In the genomic region with DNA sequence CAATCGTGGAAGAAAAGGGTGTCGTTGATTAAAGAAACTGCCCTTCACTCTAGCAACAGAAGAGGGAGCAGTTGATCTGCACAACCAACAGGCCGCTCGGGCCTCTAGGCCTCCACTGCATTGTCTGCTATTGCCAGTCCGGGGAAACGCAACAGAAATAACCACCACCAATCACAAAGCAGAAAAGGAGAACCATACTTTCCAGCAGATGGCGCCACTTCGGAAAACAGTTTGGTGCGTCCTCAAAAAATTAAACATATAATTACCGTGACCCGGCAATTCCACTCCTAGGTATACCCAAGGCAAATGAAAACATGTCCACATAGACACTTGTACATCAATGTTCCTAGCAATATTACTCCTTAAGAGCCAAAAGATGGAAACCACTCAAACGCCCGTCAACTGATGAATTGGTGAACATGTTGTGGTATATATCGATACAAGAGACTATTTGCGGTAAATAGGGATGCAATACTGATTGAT, we compare ENCODE assay signal across 1 cellular context.
TF ChIP-seq lines count a peak whose summit lies in the region.

No MANE protein-coding gene starts in this region.

TF ChIP-seq in K562, 482 proteins besides CTCF, POLR2A, EP300 and RAD21 (continued from another document and continues in another):
- TF ChIP-seq ZNF395 (CRISPR knock-in tag; IDR thresholded peaks at IDR 0.05) (no peak), ZNF561 (CRISPR knock-in tag; conservative IDR thresholded peaks at IDR 0.05) (no peak), SNAPC5 (CRISPR knock-in tag; IDR thresholded peaks at IDR 0.05) (no peak), JUN (IDR thresholded peaks at IDR 0.05; ENCODE audit: borderline replicate concordance, low read depth, low read length) (0 out of 2 replicates have a peak, but pooled peaks have one; percentile 19), JUN (CRISPR knock-in tag; IDR thresholded peaks at IDR 0.05; ENCODE audit: borderline replicate concordance) (no peak), KAT7 (CRISPR knock-in tag; IDR thresholded peaks at IDR 0.05; ENCODE audit: borderline replicate concordance) (no peak), BHLHE40 (IDR thresholded peaks at IDR 0.05; ENCODE audit: low read length) (0 out of 2 replicates have a peak, but pooled peaks have one; percentile 22), ZBTB5 (IDR thresholded peaks at IDR 0.05) (no peak), PHB2 (IDR thresholded peaks at IDR 0.05; ENCODE audit: low read depth) (no peak), SMARCE1 (IDR thresholded peaks at IDR 0.05) (no peak), HIVEP1 (CRISPR knock-in tag; IDR thresholded peaks at IDR 0.05) (no peak), FOXA3 (CRISPR knock-in tag; conservative IDR thresholded peaks at IDR 0.05 in 1 of 2, IDR thresholded peaks at IDR 0.05 in 1 of 2) (no peak), MYC (IDR thresholded peaks at IDR 0.05; ENCODE audit: low read depth, low read length) (peak; percentile 30; the same call in 1 of the 2 replicates), MYC (CRISPR knock-in tag; IDR thresholded peaks at IDR 0.05; ENCODE audit: borderline replicate concordance, low read depth) (no peak), NCOA2 (IDR thresholded peaks at IDR 0.05; ENCODE audit: partially characterized antibody in 2 of 2) (no peak), FOXK2 (conservative IDR thresholded peaks at IDR 0.05 in 1 of 2, IDR thresholded peaks at IDR 0.05 in 1 of 2; ENCODE audit: low read depth in 2 of 2) (peak; percentile 54 to 58; a peak in 3 of 4 replicates), HDGF (IDR thresholded peaks at IDR 0.05) (no peak), TCFL5 (CRISPR knock-in tag; conservative IDR thresholded peaks at IDR 0.05) (no peak), PURB (CRISPR knock-in tag; IDR thresholded peaks at IDR 0.05; ENCODE audit: low read depth) (no peak), MCM7 (IDR thresholded peaks at IDR 0.05) (no peak), ATF7 (IDR thresholded peaks at IDR 0.05) (0 out of 2 replicates have a peak, but pooled peaks have one; percentile 32), ZBED1 (IDR thresholded peaks at IDR 0.05) (no peak), ZKSCAN3 (CRISPR knock-in tag; IDR thresholded peaks at IDR 0.05) (no peak), RBM14 (IDR thresholded peaks at IDR 0.05; ENCODE audit: borderline replicate concordance, insufficient read depth, low read depth, low read length) (no peak), SMC3 (conservative IDR thresholded peaks at IDR 0.05; ENCODE audit: insufficient read depth, low read depth, low read length) (peak; percentile 69), ZNF785 (CRISPR knock-in tag; IDR thresholded peaks at IDR 0.05) (no peak), ZNF707 (CRISPR knock-in tag; conservative IDR thresholded peaks at IDR 0.05) (no peak), TEAD4 (IDR thresholded peaks at IDR 0.05; ENCODE audit: low read length) (0 out of 2 replicates have a peak, but pooled peaks have one; percentile 24), TEAD4 (CRISPR knock-in tag; IDR thresholded peaks at IDR 0.05; ENCODE audit: borderline replicate concordance) (no peak), BCOR (IDR thresholded peaks at IDR 0.05) (no peak), HCFC1 (IDR thresholded peaks at IDR 0.05; ENCODE audit: low read depth, low read length) (no peak), ARNT (IDR thresholded peaks at IDR 0.05) (0 out of 4 replicates have a peak, but pooled peaks of 1 of the 2 experiments have one; percentile 49), TCF7L2 (IDR thresholded peaks at IDR 0.05; ENCODE audit: low read depth, low read length) (no peak), FOXP1 (CRISPR knock-in tag; IDR thresholded peaks at IDR 0.05) (peak; percentile 54; the same call in 1 of the 2 replicates), STAG1 (CRISPR knock-in tag; IDR thresholded peaks at IDR 0.05; ENCODE audit: borderline replicate concordance) (peak; percentile 78; the same call in 1 of the 2 replicates), THRB (CRISPR knock-in tag; conservative IDR thresholded peaks at IDR 0.05) (no peak), POLR2H (tag; IDR thresholded peaks at IDR 0.05; ENCODE audit: low read depth) (no peak), BRD4 (IDR thresholded peaks at IDR 0.05) (no peak), NR3C1 (CRISPR knock-in tag; IDR thresholded peaks at IDR 0.05) (no peak), PHB (CRISPR knock-in tag; IDR thresholded peaks at IDR 0.05) (no peak), MCM3 (IDR thresholded peaks at IDR 0.05) (no peak)
- TF ChIP-seq, protein P1, sequence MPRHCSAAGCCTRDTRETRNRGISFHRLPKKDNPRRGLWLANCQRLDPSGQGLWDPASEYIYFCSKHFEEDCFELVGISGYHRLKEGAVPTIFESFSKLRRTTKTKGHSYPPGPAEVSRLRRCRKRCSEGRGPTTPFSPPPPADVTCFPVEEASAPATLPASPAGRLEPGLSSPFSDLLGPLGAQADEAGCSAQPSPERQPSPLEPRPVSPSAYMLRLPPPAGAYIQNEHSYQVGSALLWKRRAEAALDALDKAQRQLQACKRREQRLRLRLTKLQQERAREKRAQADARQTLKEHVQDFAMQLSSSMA (CRISPR knock-in tag; IDR thresholded peaks at IDR 0.05) = no peak
- TF ChIP-seq, protein P2, sequence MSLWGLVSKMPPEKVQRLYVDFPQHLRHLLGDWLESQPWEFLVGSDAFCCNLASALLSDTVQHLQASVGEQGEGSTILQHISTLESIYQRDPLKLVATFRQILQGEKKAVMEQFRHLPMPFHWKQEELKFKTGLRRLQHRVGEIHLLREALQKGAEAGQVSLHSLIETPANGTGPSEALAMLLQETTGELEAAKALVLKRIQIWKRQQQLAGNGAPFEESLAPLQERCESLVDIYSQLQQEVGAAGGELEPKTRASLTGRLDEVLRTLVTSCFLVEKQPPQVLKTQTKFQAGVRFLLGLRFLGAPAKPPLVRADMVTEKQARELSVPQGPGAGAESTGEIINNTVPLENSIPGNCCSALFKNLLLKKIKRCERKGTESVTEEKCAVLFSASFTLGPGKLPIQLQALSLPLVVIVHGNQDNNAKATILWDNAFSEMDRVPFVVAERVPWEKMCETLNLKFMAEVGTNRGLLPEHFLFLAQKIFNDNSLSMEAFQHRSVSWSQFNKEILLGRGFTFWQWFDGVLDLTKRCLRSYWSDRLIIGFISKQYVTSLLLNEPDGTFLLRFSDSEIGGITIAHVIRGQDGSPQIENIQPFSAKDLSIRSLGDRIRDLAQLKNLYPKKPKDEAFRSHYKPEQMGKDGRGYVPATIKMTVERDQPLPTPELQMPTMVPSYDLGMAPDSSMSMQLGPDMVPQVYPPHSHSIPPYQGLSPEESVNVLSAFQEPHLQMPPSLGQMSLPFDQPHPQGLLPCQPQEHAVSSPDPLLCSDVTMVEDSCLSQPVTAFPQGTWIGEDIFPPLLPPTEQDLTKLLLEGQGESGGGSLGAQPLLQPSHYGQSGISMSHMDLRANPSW (CRISPR knock-in tag; IDR thresholded peaks at IDR 0.05) = no peak
- TF ChIP-seq, protein P3, sequence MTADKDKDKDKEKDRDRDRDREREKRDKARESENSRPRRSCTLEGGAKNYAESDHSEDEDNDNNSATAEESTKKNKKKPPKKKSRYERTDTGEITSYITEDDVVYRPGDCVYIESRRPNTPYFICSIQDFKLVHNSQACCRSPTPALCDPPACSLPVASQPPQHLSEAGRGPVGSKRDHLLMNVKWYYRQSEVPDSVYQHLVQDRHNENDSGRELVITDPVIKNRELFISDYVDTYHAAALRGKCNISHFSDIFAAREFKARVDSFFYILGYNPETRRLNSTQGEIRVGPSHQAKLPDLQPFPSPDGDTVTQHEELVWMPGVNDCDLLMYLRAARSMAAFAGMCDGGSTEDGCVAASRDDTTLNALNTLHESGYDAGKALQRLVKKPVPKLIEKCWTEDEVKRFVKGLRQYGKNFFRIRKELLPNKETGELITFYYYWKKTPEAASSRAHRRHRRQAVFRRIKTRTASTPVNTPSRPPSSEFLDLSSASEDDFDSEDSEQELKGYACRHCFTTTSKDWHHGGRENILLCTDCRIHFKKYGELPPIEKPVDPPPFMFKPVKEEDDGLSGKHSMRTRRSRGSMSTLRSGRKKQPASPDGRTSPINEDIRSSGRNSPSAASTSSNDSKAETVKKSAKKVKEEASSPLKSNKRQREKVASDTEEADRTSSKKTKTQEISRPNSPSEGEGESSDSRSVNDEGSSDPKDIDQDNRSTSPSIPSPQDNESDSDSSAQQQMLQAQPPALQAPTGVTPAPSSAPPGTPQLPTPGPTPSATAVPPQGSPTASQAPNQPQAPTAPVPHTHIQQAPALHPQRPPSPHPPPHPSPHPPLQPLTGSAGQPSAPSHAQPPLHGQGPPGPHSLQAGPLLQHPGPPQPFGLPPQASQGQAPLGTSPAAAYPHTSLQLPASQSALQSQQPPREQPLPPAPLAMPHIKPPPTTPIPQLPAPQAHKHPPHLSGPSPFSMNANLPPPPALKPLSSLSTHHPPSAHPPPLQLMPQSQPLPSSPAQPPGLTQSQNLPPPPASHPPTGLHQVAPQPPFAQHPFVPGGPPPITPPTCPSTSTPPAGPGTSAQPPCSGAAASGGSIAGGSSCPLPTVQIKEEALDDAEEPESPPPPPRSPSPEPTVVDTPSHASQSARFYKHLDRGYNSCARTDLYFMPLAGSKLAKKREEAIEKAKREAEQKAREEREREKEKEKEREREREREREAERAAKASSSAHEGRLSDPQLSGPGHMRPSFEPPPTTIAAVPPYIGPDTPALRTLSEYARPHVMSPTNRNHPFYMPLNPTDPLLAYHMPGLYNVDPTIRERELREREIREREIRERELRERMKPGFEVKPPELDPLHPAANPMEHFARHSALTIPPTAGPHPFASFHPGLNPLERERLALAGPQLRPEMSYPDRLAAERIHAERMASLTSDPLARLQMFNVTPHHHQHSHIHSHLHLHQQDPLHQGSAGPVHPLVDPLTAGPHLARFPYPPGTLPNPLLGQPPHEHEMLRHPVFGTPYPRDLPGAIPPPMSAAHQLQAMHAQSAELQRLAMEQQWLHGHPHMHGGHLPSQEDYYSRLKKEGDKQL (CRISPR knock-in tag; IDR thresholded peaks at IDR 0.05; ENCODE audit: borderline replicate concordance) = no peak
- TF ChIP-seq, protein P4, sequence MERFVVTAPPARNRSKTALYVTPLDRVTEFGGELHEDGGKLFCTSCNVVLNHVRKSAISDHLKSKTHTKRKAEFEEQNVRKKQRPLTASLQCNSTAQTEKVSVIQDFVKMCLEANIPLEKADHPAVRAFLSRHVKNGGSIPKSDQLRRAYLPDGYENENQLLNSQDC (CRISPR knock-in tag; IDR thresholded peaks at IDR 0.05) = no peak
- TF ChIP-seq, protein P5, sequence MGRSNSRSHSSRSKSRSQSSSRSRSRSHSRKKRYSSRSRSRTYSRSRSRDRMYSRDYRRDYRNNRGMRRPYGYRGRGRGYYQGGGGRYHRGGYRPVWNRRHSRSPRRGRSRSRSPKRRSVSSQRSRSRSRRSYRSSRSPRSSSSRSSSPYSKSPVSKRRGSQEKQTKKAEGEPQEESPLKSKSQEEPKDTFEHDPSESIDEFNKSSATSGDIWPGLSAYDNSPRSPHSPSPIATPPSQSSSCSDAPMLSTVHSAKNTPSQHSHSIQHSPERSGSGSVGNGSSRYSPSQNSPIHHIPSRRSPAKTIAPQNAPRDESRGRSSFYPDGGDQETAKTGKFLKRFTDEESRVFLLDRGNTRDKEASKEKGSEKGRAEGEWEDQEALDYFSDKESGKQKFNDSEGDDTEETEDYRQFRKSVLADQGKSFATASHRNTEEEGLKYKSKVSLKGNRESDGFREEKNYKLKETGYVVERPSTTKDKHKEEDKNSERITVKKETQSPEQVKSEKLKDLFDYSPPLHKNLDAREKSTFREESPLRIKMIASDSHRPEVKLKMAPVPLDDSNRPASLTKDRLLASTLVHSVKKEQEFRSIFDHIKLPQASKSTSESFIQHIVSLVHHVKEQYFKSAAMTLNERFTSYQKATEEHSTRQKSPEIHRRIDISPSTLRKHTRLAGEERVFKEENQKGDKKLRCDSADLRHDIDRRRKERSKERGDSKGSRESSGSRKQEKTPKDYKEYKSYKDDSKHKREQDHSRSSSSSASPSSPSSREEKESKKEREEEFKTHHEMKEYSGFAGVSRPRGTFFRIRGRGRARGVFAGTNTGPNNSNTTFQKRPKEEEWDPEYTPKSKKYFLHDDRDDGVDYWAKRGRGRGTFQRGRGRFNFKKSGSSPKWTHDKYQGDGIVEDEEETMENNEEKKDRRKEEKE (IDR thresholded peaks at IDR 0.05; ENCODE audit: borderline replicate concordance in 1 of 2, control insufficient read depth in 1 of 2, low read depth in 2 of 2, low read length in 1 of 2) = no peak
